In the genomic region with DNA sequence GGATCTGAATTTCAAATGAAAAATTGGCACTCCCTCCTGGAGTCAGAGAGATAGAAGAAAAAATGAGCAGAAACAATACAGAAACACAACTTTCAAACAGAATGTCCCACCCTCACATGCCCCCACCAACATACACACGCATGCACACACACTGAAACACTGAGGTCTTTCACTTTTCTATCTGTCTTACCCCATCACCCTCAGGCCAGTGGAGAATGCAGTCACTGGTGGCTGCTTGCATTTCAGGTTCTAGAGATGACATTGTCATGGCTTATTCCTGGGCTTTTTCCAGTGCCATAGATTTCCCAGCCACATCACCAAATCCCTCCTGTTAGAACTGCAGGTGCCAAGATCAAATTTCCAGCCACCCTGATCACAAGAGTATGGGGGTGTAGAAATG, we compare ENCODE assay signal across 10 cellular contexts.
"Had no signal": no experiment of that assay in that cellular context is flagged by ENCODE, and none has a peak within 500 bp of the region (broad histone marks: within the 10 kb centered on the region; RNA-seq: fewer than 3 reads in every experiment).

No MANE protein-coding gene starts in this region.

- ATAC-seq: gastroesophageal sphincter had no signal

- DNase-seq: activated CD4-positive, alpha-beta T cell treated with anti-CD3 and anti-CD28 coated beads, Interleukin-2, amount 50 U/mL, for 1 hour; activated naive CD4-positive, alpha-beta T cell treated with anti-CD3 and anti-CD28 coated beads, Interleukin-2, amount 10 ng/mL, durations not matched to agents 7 days and 5 days; caudate nucleus; effector CD4-positive, alpha-beta T cell; mesendoderm had no signal

- H3K4me3 Mint-ChIP-seq: activated naive CD4-positive, alpha-beta T cell treated with anti-CD3 and anti-CD28 coated beads, Interleukin-2, amount 10 ng/mL, durations not matched to agents 7 days and 5 days; nephron had no signal

- H3K79me2 ChIP-seq: hepatocyte had no signal

- H3K4me3 ChIP-seq: coronary artery, gastroesophageal sphincter, hepatocyte had no signal

- H2AFZ ChIP-seq: hepatocyte had no signal

- H3K27ac ChIP-seq: coronary artery, gastroesophageal sphincter, hepatocyte had no signal

- H3K27me3 ChIP-seq: gastroesophageal sphincter, hepatocyte had no signal

- H3K4me1 Mint-ChIP-seq: activated naive CD4-positive, alpha-beta T cell treated with anti-CD3 and anti-CD28 coated beads, Interleukin-2, amount 10 ng/mL, durations not matched to agents 7 days and 5 days had no signal

- H3K9me3 ChIP-seq: gastroesophageal sphincter had no signal

- H3K4me2 ChIP-seq: hepatocyte had no signal

- H3K36me3 ChIP-seq: gastroesophageal sphincter had no signal

- H3K36me3 Mint-ChIP-seq: activated naive CD4-positive, alpha-beta T cell treated with anti-CD3 and anti-CD28 coated beads, Interleukin-2, amount 10 ng/mL, durations not matched to agents 7 days and 5 days had no signal

- H3K9me3 Mint-ChIP-seq: activated naive CD4-positive, alpha-beta T cell treated with anti-CD3 and anti-CD28 coated beads, Interleukin-2, amount 10 ng/mL, durations not matched to agents 7 days and 5 days; nephron had no signal

- H3K4me1 ChIP-seq: gastroesophageal sphincter had no signal

- H3K27ac Mint-ChIP-seq: activated naive CD4-positive, alpha-beta T cell treated with anti-CD3 and anti-CD28 coated beads, Interleukin-2, amount 10 ng/mL, durations not matched to agents 7 days and 5 days; activated T-helper 2 cell treated with anti-CD3 and anti-CD28 coated beads, Interferon-gamma antibody, Interleukin-2, Interleukin-4, amounts not matched to agents 10 μg/mL and 5 μg/mL and 100 μg/mL, durations not matched to agents 14 hours and 24 hours and 36 hours; nephron had no signal

- H3K27me3 Mint-ChIP-seq: activated naive CD4-positive, alpha-beta T cell treated with anti-CD3 and anti-CD28 coated beads, Interleukin-2, amount 10 ng/mL, durations not matched to agents 7 days and 5 days had no signal
